29 cellular contexts compared by ENCODE assay signal in genomic region chr15:33852094-33852493, GRCh38.
DNase-seq lines count a peak whose midpoint lies in the region; ATAC-seq and TF ChIP-seq lines count a peak whose summit lies in the region.
"Had no signal": no experiment of that assay in that cellular context is flagged by ENCODE, and none has a peak within 500 bp of the region (broad histone marks: within the 10 kb centered on the region; RNA-seq: fewer than 3 reads in every experiment).

No MANE protein-coding gene starts in this region.

- no peak overlapping the region for H2BK5ac ChIP-seq in trophoblast cell (ENCODE audit: low read depth, low read length, poor library complexity)

- POLR2A ChIA-PET in MCF 10A (lab: Yijun Ruan, JAX): interaction anchor here (0.6 to 0.7 kb wide), 2 partner anchors 538 to 1468 kb away, joined by 3 read pairs; no protein-coding TSS in a partner anchor

- TF ChIP-seq CTCF in choroid plexus epithelial cell (conservative IDR thresholded peaks at IDR 0.05; ENCODE audit: low read depth, low read length) (no peak), coronary artery (IDR thresholded peaks at IDR 0.05) (no peak), MCF 10A (IDR thresholded peaks at IDR 0.05; ENCODE audit: unreplicated experiment) (no peak)

- no peak for ATAC-seq in GM19467 (IDR thresholded peaks at IDR 0.05; ENCODE audit: unreplicated experiment)
- ATAC-seq: GM23338, pancreas had no signal

- H3K4me1 ChIP-seq in SJCRH30 (peaks cover 27% of the 10 kb centered on the region), trophoblast cell (ENCODE audit: control insufficient read depth in 1 of 2, insufficient read depth in 2 of 2, low read length in 2 of 2) (peaks cover 2 to 7% of the 10 kb centered on the region in 2 experiments)
- H3K4me1 ChIP-seq: BLaER1 treated with 17β-estradiol and CSF1 and Interleukin-3, amounts not matched to agents 10 nM and 100 nM; colonic mucosa; left ventricle myocardium inferior; pancreas had no signal

- no peak overlapping the region for H2BK120ac ChIP-seq in trophoblast cell (ENCODE audit: insufficient read depth, low read length, poor library complexity)

- H3K4me3 ChIP-seq in SJCRH30 (no peak overlapping the region), choroid plexus epithelial cell (ENCODE audit: low read depth, low read length) (no peak overlapping the region), trophoblast cell (ENCODE audit: low read depth, low read length) (no peak overlapping the region), coronary artery (no peak overlapping the region)
- H3K4me3 ChIP-seq: BLaER1 treated with 17β-estradiol and CSF1 and Interleukin-3, amounts not matched to agents 10 nM and 100 nM; cardiac muscle cell; colonic mucosa; GM23338; left ventricle myocardium inferior; MG63; pancreas had no signal

- H3K9me3 Mint-ChIP-seq in MCF 10A (ENCODE audit: unreplicated experiment): no peaks in the 10 kb centered on the region
- H3K9me3 Mint-ChIP-seq: activated CD4-positive, alpha-beta memory T cell treated with anti-CD3 and anti-CD28 coated beads for 36 hours; activated naive CD4-positive, alpha-beta T cell treated with anti-CD3 and anti-CD28 coated beads, Interleukin-2, amount 10 ng/mL, durations not matched to agents 7 days and 5 days; GM23338 had no signal

- H3K23ac ChIP-seq in trophoblast cell (ENCODE audit: low read length): no peak overlapping the region

- no peak overlapping the region for H3K18ac ChIP-seq in trophoblast cell (ENCODE audit: low read length)

- H3K27ac Mint-ChIP-seq in MCF 10A (ENCODE audit: low read depth, unreplicated experiment): no peak overlapping the region
- H3K27ac Mint-ChIP-seq: activated CD4-positive, alpha-beta memory T cell treated with anti-CD3 and anti-CD28 coated beads for 36 hours; activated naive CD4-positive, alpha-beta T cell treated with anti-CD3 and anti-CD28 coated beads, Interleukin-2, amount 10 ng/mL, durations not matched to agents 7 days and 5 days; GM23338 had no signal

- no peaks in the 10 kb centered on the region for H3K79me2 ChIP-seq in trophoblast cell (ENCODE audit: control insufficient read depth, insufficient read depth, low read length, poor library complexity)

- intact Hi-C loops in MCF 10A (cut with micrococcal nuclease): no loop called here

- no peak overlapping the region for H3K14ac ChIP-seq in trophoblast cell (ENCODE audit: low read length)

- H4K91ac ChIP-seq in trophoblast cell (ENCODE audit: low read depth, low read length): no peak overlapping the region

- H3K9me3 ChIP-seq in SJCRH30 (replicated peaks) (no peaks in the 10 kb centered on the region), trophoblast cell (ENCODE audit: insufficient read depth, low read depth, low read length) (no peaks in the 10 kb centered on the region)
- H3K9me3 ChIP-seq: BLaER1 treated with 17β-estradiol and CSF1 and Interleukin-3, amounts not matched to agents 10 nM and 100 nM; colonic mucosa; left ventricle myocardium inferior; MG63; pancreas had no signal

- H3K27ac ChIP-seq in SJCRH30 (peak overlapping the region; percentile 82), trophoblast cell (ENCODE audit: low read depth, low read length) (no peak overlapping the region), coronary artery (no peak overlapping the region)
- H3K27ac ChIP-seq: BLaER1 treated with 17β-estradiol and CSF1 and Interleukin-3, amounts not matched to agents 10 nM and 100 nM; cardiac muscle cell; colonic mucosa; epithelial cell of prostate; left ventricle myocardium inferior; pancreas had no signal

- H2BK12ac ChIP-seq in trophoblast cell (ENCODE audit: low read length): no peak overlapping the region

- no peaks in the 10 kb centered on the region for H3K27me3 Mint-ChIP-seq in MCF 10A (ENCODE audit: insufficient read depth, unreplicated experiment)
- H3K27me3 Mint-ChIP-seq: activated CD4-positive, alpha-beta memory T cell treated with anti-CD3 and anti-CD28 coated beads for 36 hours; activated naive CD4-positive, alpha-beta T cell treated with anti-CD3 and anti-CD28 coated beads, Interleukin-2, amount 10 ng/mL, durations not matched to agents 7 days and 5 days had no signal

- H2AK5ac ChIP-seq in trophoblast cell (ENCODE audit: low read length): no peak overlapping the region

- CTCF ChIA-PET in MCF 10A (lab: Yijun Ruan, JAX): no interaction called here

- H2AFZ ChIP-seq in trophoblast cell (ENCODE audit: insufficient read depth, low read length, poor library complexity): no peak overlapping the region
- H2AFZ ChIP-seq: GM23338 had no signal

- H3K36me3 ChIP-seq in SJCRH30 (peaks cover 24% of the 10 kb centered on the region), trophoblast cell (ENCODE audit: control insufficient read depth in 1 of 2, insufficient read depth in 2 of 2, low read length in 2 of 2) (peaks cover 4 to 13% of the 10 kb centered on the region in 2 experiments)
- H3K36me3 ChIP-seq: BLaER1 treated with 17β-estradiol and CSF1 and Interleukin-3, amounts not matched to agents 10 nM and 100 nM; cardiac muscle cell; colonic mucosa; left ventricle myocardium inferior; MG63; pancreas had no signal

- H3K4me3 Mint-ChIP-seq in MCF 10A (ENCODE audit: unreplicated experiment): no peak overlapping the region
- H3K4me3 Mint-ChIP-seq: activated CD4-positive, alpha-beta memory T cell treated with anti-CD3 and anti-CD28 coated beads for 36 hours; activated naive CD4-positive, alpha-beta T cell treated with anti-CD3 and anti-CD28 coated beads, Interleukin-2, amount 10 ng/mL, durations not matched to agents 7 days and 5 days; GM23338 had no signal

- WGBS in trophoblast cell (ENCODE audit: extremely low coverage, insufficient coverage, insufficient read length): no CpG with 5 or more reads among the region's 1 CpG

- no peak overlapping the region for H3K9ac ChIP-seq in trophoblast cell (ENCODE audit: low read length)
- H3K9ac ChIP-seq: BLaER1 treated with 17β-estradiol and CSF1 and Interleukin-3, amounts not matched to agents 10 nM and 100 nM had no signal

- no peak overlapping the region for H3K4ac ChIP-seq in trophoblast cell (ENCODE audit: low read depth, low read length)

- BruUV-seq in MCF 10A (replicated peaks; lab: Mats Ljungman, UMichigan): no TSS peak

- H3K27me3 ChIP-seq in SJCRH30 (no peaks in the 10 kb centered on the region), trophoblast cell (ENCODE audit: insufficient read depth, low read length) (no peaks in the 10 kb centered on the region)
- H3K27me3 ChIP-seq: BLaER1 treated with 17β-estradiol and CSF1 and Interleukin-3, amounts not matched to agents 10 nM and 100 nM; cardiac muscle cell; colonic mucosa; MG63; pancreas had no signal

- H3K79me1 ChIP-seq in trophoblast cell (ENCODE audit: low read length): peaks cover 3% of the 10 kb centered on the region

- DNase-seq in EL (peak; percentile 6), SJCRH30 (peak; percentile 25 to 69), choroid plexus epithelial cell (ENCODE audit: low read depth) (peak; percentile 55), trophoblast cell (peak; percentile 27 to 84), coronary artery (ENCODE audit: low spot score) (no peak), MCF 10A (ENCODE audit: unreplicated experiment) (no peak)
- DNase-seq: activated CD4-positive, alpha-beta memory T cell treated with anti-CD3 and anti-CD28 coated beads for 36 hours; activated CD4-positive, CD25-positive, alpha-beta regulatory T cell treated with anti-CD3 and anti-CD28 coated beads, Interleukin-2, amount 50 U/mL, for 72 hours; activated CD8-positive, alpha-beta memory T cell treated with anti-CD3 and anti-CD28 coated beads, Interleukin-2, amount 50 U/mL, for 48 hours; activated naive CD4-positive, alpha-beta T cell treated with anti-CD3 and anti-CD28 coated beads, Interleukin-2, amount 10 ng/mL, durations not matched to agents 7 days and 5 days; colonic mucosa; effector memory CD4-positive, alpha-beta T cell; glutamatergic neuron; KG1; left ventricle myocardium inferior; NCI-H1105 treated with DMSO at 0.1 percent for 48 hours; NCI-H187 treated with DMSO at 0.1 percent for 48 hours; NCI-H2171 treated with DMSO at 0.1 percent for 48 hours; NCI-H510A treated with DMSO at 0.1 percent for 48 hours; pancreas; retina; stimulated activated naive CD4-positive, alpha-beta T cell treated with Interleukin-2 at 50 U/mL for 16 hours; T-helper 2 cell had no signal

- no peak overlapping the region for H4K8ac ChIP-seq in trophoblast cell (ENCODE audit: low read depth, low read length)

- H3K4me2 ChIP-seq in trophoblast cell (ENCODE audit: low read length): no peak overlapping the region
- H3K4me2 ChIP-seq: BLaER1 treated with 17β-estradiol and CSF1 and Interleukin-3, amounts not matched to agents 10 nM and 100 nM; GM23338 had no signal

- H4K12ac ChIP-seq in trophoblast cell (ENCODE audit: low read depth, low read length): no peak overlapping the region

- H3K36me3 Mint-ChIP-seq in MCF 10A (ENCODE audit: insufficient read depth, unreplicated experiment): peaks cover 5% of the 10 kb centered on the region
- H3K36me3 Mint-ChIP-seq: activated CD4-positive, alpha-beta memory T cell treated with anti-CD3 and anti-CD28 coated beads for 36 hours; activated naive CD4-positive, alpha-beta T cell treated with anti-CD3 and anti-CD28 coated beads, Interleukin-2, amount 10 ng/mL, durations not matched to agents 7 days and 5 days had no signal

- no peaks in the 10 kb centered on the region for H3K4me1 Mint-ChIP-seq in MCF 10A (ENCODE audit: insufficient read depth, unreplicated experiment)
- H3K4me1 Mint-ChIP-seq: activated naive CD4-positive, alpha-beta T cell treated with anti-CD3 and anti-CD28 coated beads, Interleukin-2, amount 10 ng/mL, durations not matched to agents 7 days and 5 days had no signal

Comparison
In these comparisons a context has a peak if more than half of its experiments do, and no peak if none do; other contexts are left out.
1. DNase-seq: peak in EL (single experiment), SJCRH30 (2 of 2), choroid plexus epithelial cell (single experiment) and trophoblast cell (2 of 2); none in coronary artery (single experiment) and MCF 10A (single experiment).